16 cellular contexts compared by ENCODE assay signal in the genomic region with DNA sequence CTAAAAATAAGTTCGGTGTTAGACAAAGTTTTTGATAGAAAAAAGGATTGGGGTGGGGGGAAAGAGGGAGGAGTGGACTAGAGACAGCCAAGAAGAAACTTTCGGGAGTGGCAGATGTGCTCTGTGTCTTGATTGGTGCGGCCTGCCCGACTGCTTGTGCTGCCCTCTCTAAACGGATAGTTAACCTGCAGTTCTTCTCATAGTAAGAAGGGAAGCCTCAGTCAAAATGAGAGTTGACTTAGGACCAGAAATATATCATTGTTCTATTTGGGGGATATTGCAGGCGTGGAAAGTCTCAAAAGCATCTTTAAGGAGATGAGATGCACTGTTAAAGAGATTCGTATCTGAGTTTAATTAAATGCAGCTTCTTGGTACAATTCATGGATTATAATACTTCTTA.
DNase-seq lines count a peak whose midpoint lies in the region; ATAC-seq and TF ChIP-seq lines count a peak whose summit lies in the region.
"Had no signal": no experiment of that assay in that cellular context is flagged by ENCODE, and none has a peak within 500 bp of the region (broad histone marks: within the 10 kb centered on the region; RNA-seq: fewer than 3 reads in every experiment).

No MANE protein-coding gene starts in this region.

- DNase-seq in GM12865 (ENCODE audit: low read depth) = peak; percentile 53
- peak; percentile 54 to 68 for DNase-seq in erythroblast (lab: John Stamatoyannopoulos, UW)
- DNase-seq in NCI-H187 (lab: John Stamatoyannopoulos, UW) = no peak
- no peak for DNase-seq in midbrain (lab: John Stamatoyannopoulos, UW)
- DNase-seq: C1 segment of cervical spinal cord, DMS79 treated with DMSO at 0.1 percent for 48 hours, H9, NCI-H1436 treated with DMSO at 0.1 percent for 48 hours, NCI-H2081, NCI-H510A, Peyer's patch, T-helper 1 cell had no signal

- peak; percentile 77 for ATAC-seq in GM19455 (IDR thresholded peaks at IDR 0.05; ENCODE audit: unreplicated experiment)
- ATAC-seq in HG02870 (IDR thresholded peaks at IDR 0.05; ENCODE audit: unreplicated experiment) = peak; percentile 79
- no peak for ATAC-seq in HG02938 (IDR thresholded peaks at IDR 0.05; ENCODE audit: unreplicated experiment)
- ATAC-seq: Right ventricle myocardium inferior had no signal

- no peak for TF ChIP-seq CTCF in GM12865 (IDR thresholded peaks at IDR 0.05; ENCODE audit: insufficient read depth, low read depth, low read length, missing control alignments)

- TF ChIP-seq POLR2A in erythroblast (IDR thresholded peaks at IDR 0.05; ENCODE audit: low read length) = peak; percentile 33

- no peak overlapping the region for H3K4me3 ChIP-seq in GM12865 (ENCODE audit: low read depth, low read length)
- H3K4me3 ChIP-seq: Peyer's patch had no signal

Comparison
In these comparisons a context has a peak if more than half of its experiments do, and no peak if none do; other contexts are left out.
1. DNase-seq: peak in GM12865 (single experiment) and erythroblast (2 of 2); none in NCI-H187 (0 of 2) and midbrain (single experiment).